Comparison of ENCODE assay signal across 31 cellular contexts in the genomic region with DNA sequence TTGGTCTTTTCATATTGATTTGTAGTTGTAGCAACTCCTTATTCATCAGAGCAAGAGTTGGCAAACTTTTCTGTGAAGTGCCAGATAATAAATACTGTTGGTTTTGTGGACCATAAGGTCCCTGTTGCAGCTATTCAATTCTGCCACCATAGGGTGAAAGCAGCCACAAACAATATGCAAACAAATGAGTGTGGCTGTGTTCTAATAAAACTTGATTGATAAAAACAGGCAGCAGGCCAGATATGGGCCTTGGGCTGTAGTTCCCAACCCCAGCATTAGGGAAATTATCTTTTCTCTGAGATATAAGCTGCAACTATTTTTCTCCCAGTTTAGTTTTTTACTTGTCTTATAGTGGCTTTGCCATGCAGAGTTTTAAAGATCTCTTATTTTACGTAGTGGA.
"Had no signal": no experiment of that assay in that cellular context is flagged by ENCODE, and none has a peak within 500 bp of the region (broad histone marks: within the 10 kb centered on the region; RNA-seq: fewer than 3 reads in every experiment).

No MANE protein-coding gene starts in this region.

- H3K9me3 ChIP-seq: left lung, lower lobe of right lung, neutrophil, ovary, prostate gland, stomach, testis, thyroid gland, transverse colon, upper lobe of left lung, vagina had no signal

- H3K4me3 ChIP-seq: left lung, lower lobe of right lung, neural progenitor cell, ovary, prostate gland, skin epidermis, stomach, testis, thyroid gland, transverse colon, upper lobe of left lung, vagina had no signal

- H3K36me3 ChIP-seq: left lung, lower lobe of right lung, neural progenitor cell, neutrophil, ovary, prostate gland, stomach, thyroid gland, transverse colon, upper lobe of left lung, vagina had no signal

- H3K27ac ChIP-seq: left lung, lower lobe of right lung, neural progenitor cell, neutrophil, ovary, prostate gland, skin epidermis, stomach, testis, thyroid gland, transverse colon, upper lobe of left lung, vagina had no signal

- DNase-seq: hypothalamus; immature natural killer cell; kidney; left colon; left lung; lower lobe of right lung; mammary epithelial cell; mesenchymal stem cell; naive B cell; natural killer cell; nephron progenitor cell; occipital lobe; ovary; retina; right cardiac atrium; stimulated activated CD4-positive, alpha-beta T cell treated with anti-CD3 and anti-CD28 coated beads, Interleukin-12 subunit alpha, Interleukin-12 subunit beta, amount 100 ng/mL, for 4 hours; stimulated activated CD4-positive, alpha-beta T cell treated with anti-CD3 and anti-CD28 coated beads, Interleukin-15, amount 100 ng/mL, for 24 hours; stimulated activated CD4-positive, alpha-beta T cell treated with anti-CD3 and anti-CD28 coated beads, Interleukin-2, amount 100 ng/mL, for 24 hours; stimulated activated CD4-positive, alpha-beta T cell treated with anti-CD3 and anti-CD28 coated beads, Interleukin-4, amount 100 ng/mL, for 1 hour; stimulated activated naive B cell treated with anti-CD40 and anti-IgM and Interleukin-4, amounts not matched to agents 10 μg/mL and 1 μg/mL and 100 μg/mL, for 72 hours; stimulated activated naive CD8-positive, alpha-beta T cell treated with anti-CD3 and anti-CD28 coated beads, Interleukin-15, Interleukin-2, amounts not matched to agents 100 U/mL and 50 U/mL, for 24 hours; stomach; testis; thyroid gland; transverse colon; upper lobe of left lung had no signal

- H3K4me2 ChIP-seq: neural progenitor cell had no signal

- H3K4me1 ChIP-seq: left lung, lower lobe of right lung, prostate gland, stomach, testis, thyroid gland, transverse colon, vagina had no signal

- H3K27me3 ChIP-seq: left lung, neural progenitor cell, neutrophil, ovary, stomach, testis, thyroid gland, transverse colon, upper lobe of left lung, vagina had no signal

- H2AFZ ChIP-seq: neural progenitor cell had no signal

- H3K9ac ChIP-seq: neural progenitor cell had no signal
